In the genomic region with DNA sequence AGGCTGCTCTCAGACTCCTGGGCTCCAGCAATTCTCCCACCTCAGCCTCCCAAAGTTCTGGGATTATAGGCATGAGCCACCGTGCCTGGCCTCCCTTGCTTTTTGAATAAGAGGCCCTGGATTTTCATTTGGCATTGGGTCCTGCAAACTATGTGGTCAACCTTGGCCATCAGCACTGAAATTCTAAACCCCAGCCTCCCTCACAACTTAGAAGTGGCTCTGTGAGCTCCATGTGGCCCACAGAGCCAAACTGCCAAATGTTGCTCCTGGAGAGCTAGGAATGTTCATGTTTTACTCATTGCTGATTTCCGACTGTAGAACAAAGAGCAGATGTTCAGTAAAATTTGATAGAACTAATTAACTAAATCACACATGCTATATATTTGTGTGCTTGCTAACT, we compare ENCODE assay signal across 35 cellular contexts.
"Had no signal": no experiment of that assay in that cellular context is flagged by ENCODE, and none has a peak within 500 bp of the region (broad histone marks: within the 10 kb centered on the region; RNA-seq: fewer than 3 reads in every experiment).

No MANE protein-coding gene starts in this region.

- H3K27me3 ChIP-seq: cardiac muscle cell, colonic mucosa, heart left ventricle, pancreas, sigmoid colon, thyroid gland, upper lobe of left lung, vagina had no signal

- DNase-seq: activated CD4-positive, alpha-beta T cell treated with anti-CD3 and anti-CD28 coated beads for 48 hours; activated CD4-positive, alpha-beta T cell treated with anti-CD3 and anti-CD28 coated beads, Interleukin-2, amount 50 U/mL, for 48 hours; activated CD8-positive, alpha-beta memory T cell treated with anti-CD3 and anti-CD28 coated beads for 24 hours; activated effector memory CD4-positive, alpha-beta T cell treated with anti-CD3 and anti-CD28 coated beads, Interleukin-2, amount 50 U/mL, for 16 hours; activated naive CD4-positive, alpha-beta T cell treated with anti-CD3 and anti-CD28 coated beads for 36 hours; activated naive CD8-positive, alpha-beta T cell treated with anti-CD3 and anti-CD28 coated beads for 36 hours; activated T-cell treated with anti-CD3 and anti-CD28 coated beads, Interleukin-2, amount 50 U/mL, for 1 hour; amniotic stem cell; cerebellar nuclear complex; colonic mucosa; dorsolateral prefrontal cortex; effector memory CD4-positive, alpha-beta T cell; foreskin keratinocyte; heart left ventricle; hypothalamus; immature natural killer cell; kidney; naive thymus-derived CD4-positive, alpha-beta T cell; nucleus accumbens; pancreas; psoas muscle; sigmoid colon; stimulated activated CD4-positive, alpha-beta T cell treated with anti-CD3 and anti-CD28 coated beads, Interleukin-1b, Interleukin-23, amount 100 ng/mL, for 48 hours; stimulated activated CD4-positive, alpha-beta T cell treated with anti-CD3 and anti-CD28 coated beads, Interleukin-4, amount 100 ng/mL, for 4 hours; stimulated activated CD8-positive, alpha-beta memory T cell treated with anti-CD3 and anti-CD28 coated beads, Interleukin-4, amount 100 ng/mL, for 48 hours; stimulated activated naive CD8-positive, alpha-beta T cell treated with anti-CD3 and anti-CD28 coated beads, Interleukin-15, amount 100 ng/mL, for 72 hours; T-helper 9 cell; thyroid gland; upper lobe of left lung; WERI-Rb-1 had no signal

- H3K36me3 ChIP-seq: cardiac muscle cell, colonic mucosa, heart left ventricle, pancreas, sigmoid colon, thyroid gland, upper lobe of left lung, vagina, WERI-Rb-1 had no signal

- H3K27ac ChIP-seq: cardiac muscle cell, colonic mucosa, dorsolateral prefrontal cortex, foreskin keratinocyte, heart left ventricle, pancreas, psoas muscle, sigmoid colon, thyroid gland, upper lobe of left lung, vagina, WERI-Rb-1 had no signal

- H3K9me3 ChIP-seq: colonic mucosa, pancreas, psoas muscle, sigmoid colon, thyroid gland, upper lobe of left lung, vagina had no signal

- H3K4me3 ChIP-seq: cardiac muscle cell, colonic mucosa, dorsolateral prefrontal cortex, heart left ventricle, pancreas, psoas muscle, sigmoid colon, smooth muscle cell, thyroid gland, upper lobe of left lung, vagina had no signal

- ATAC-seq: activated CD4-positive, CD25-positive, alpha-beta regulatory T cell treated with anti-CD3 and anti-CD28 coated beads, Interleukin-2, amount 50 U/mL, for 24 hours; foreskin keratinocyte; heart left ventricle; naive thymus-derived CD4-positive, alpha-beta T cell; pancreas; psoas muscle; stimulated activated memory B cell treated with anti-CD40 and anti-IgM and Interleukin-4, amounts not matched to agents 10 μg/mL and 1 μg/mL and 100 μg/mL, for 72 hours; stimulated activated naive CD8-positive, alpha-beta T cell treated with anti-CD3 and anti-CD28 coated beads, Interleukin-15, amount 100 ng/mL, for 72 hours had no signal

- H3K4me2 ChIP-seq: smooth muscle cell had no signal

- H3K4me1 ChIP-seq: colonic mucosa, foreskin keratinocyte, pancreas, psoas muscle, sigmoid colon, thyroid gland, upper lobe of left lung, vagina had no signal
